ENCODE assay signal across 8 cellular contexts in the genomic region with DNA sequence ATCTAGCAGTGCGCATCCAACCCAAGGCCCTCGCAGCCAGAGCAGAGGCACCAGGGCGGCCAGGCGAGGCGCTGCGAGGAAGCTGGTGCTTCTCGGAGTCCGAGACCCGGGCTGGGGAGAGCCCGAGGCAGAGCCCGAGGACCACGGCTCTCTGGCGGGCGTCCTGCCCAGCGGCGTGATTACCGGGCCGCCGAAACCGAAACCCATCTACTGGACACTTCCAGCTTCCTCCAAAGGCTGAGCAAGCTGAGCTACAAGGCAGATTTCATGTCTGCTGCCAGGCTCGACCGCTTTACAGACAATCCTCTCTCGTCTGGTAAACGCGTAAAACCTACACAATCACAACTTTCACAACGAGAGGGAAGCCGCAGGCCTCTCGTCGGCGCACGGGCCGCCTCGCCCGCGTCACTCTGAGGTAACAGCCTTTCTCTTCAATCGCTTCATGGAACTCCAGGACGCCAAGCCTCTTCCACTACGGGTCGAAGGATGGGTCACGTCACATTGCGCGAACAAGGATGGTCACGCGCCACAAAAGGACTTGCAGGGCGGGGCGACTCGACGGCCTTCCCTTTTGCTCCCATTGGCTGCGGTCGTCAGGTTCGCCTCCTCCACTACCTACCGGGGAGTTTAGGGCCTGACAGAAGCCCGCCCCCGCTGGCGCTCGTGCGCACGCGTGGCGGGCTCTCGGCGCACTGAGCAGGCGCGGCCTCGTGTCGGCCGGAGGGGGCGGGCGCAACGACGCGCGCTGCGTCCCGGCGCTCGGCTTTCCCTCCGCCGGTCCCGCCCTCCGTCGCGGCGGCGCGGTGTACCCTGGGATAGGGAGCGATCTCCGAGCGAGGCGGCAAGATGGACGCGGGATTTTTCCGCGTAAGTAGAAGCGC. TPM values are rescaled to one million over a fixed set of nuclear protein-coding genes. Genes with fewer than 3 reads are reported as not detected.
DNase-seq lines count a peak whose midpoint lies in the region; ATAC-seq and TF ChIP-seq lines count a peak whose summit lies in the region.

SRRM1 (plus strand) TSS at position 822 of the 881 bp plus-strand sequence; CDS start at position 847, 25 bp downstream.

- H3K27ac ChIP-seq in C4-2B: peak within 1 kb of the TSS; percentile 98

- intact Hi-C loops in dendritic cell treated with granulocyte-macrophage colony-stimulating factor and Interleukin-4, amounts not matched to agents 40 ng/mL and 50 ng/mL, for 4 days (cut with micrococcal nuclease): loop anchor here (2.0 to 5.0 kb wide), 3 partner anchors 105 to 590 kb away; partner anchors contain the start of genes CLIC4, NIPAL3 and SYF2

- H3K9me3 Mint-ChIP-seq in dendritic cell treated with granulocyte-macrophage colony-stimulating factor and Interleukin-4, amounts not matched to agents 40 ng/mL and 50 ng/mL, for 4 days: no peaks in the 10 kb centered on the region

- H3K27ac Mint-ChIP-seq in dendritic cell treated with granulocyte-macrophage colony-stimulating factor and Interleukin-4, amounts not matched to agents 40 ng/mL and 50 ng/mL, for 4 days: peak within 1 kb of the TSS; percentile 90

- peaks cover 47% of the 10 kb centered on the region for H3K4me1 Mint-ChIP-seq in dendritic cell treated with granulocyte-macrophage colony-stimulating factor and Interleukin-4, amounts not matched to agents 40 ng/mL and 50 ng/mL, for 4 days (ENCODE audit: low read depth)

- H3K4me3 Mint-ChIP-seq in dendritic cell treated with granulocyte-macrophage colony-stimulating factor and Interleukin-4, amounts not matched to agents 40 ng/mL and 50 ng/mL, for 4 days: peak within 1 kb of the TSS; percentile 82

- peak; percentile 92 for DNase-seq in NCI-H748 treated with DMSO at 0.1 percent for 48 hours (lab: John Stamatoyannopoulos, UW)
- peak; percentile 94 to 99 for DNase-seq in activated CD4-positive, alpha-beta T cell treated with anti-CD3 and anti-CD28 coated beads, Interleukin-2, amount 50 U/mL, for 24 hours (ENCODE audit: low read depth in 1 of 2, low spot score in 1 of 2)
- DNase-seq in left lobe of liver (ENCODE audit: low spot score): peak; percentile 100
- DNase-seq in stimulated activated CD4-positive, alpha-beta T cell treated with anti-CD3 and anti-CD28 coated beads, Interleukin-2, amount 100 ng/mL, for 4 hours (ENCODE audit: low read depth): peak; percentile 98

- 0 out of 2 replicates have a peak, but pooled peaks have one; percentile 9 for TF ChIP-seq CTCF in C4-2B (conservative IDR thresholded peaks at IDR 0.05)

- peaks cover 51% of the 10 kb centered on the region for H3K36me3 Mint-ChIP-seq in dendritic cell treated with granulocyte-macrophage colony-stimulating factor and Interleukin-4, amounts not matched to agents 40 ng/mL and 50 ng/mL, for 4 days (ENCODE audit: low read depth)

- H3K27me3 Mint-ChIP-seq in dendritic cell treated with granulocyte-macrophage colony-stimulating factor and Interleukin-4, amounts not matched to agents 40 ng/mL and 50 ng/mL, for 4 days: no peaks in the 10 kb centered on the region

- peak; percentile 85 for ATAC-seq in GM19351 (IDR thresholded peaks at IDR 0.05; ENCODE audit: unreplicated experiment)
- peak; percentile 92 for ATAC-seq in HG03521 (IDR thresholded peaks at IDR 0.05; ENCODE audit: unreplicated experiment)
- ATAC-seq in left lobe of liver: peak; percentile 89

RNA-seq across cellular contexts. Expression of gene SRRM1, which starts in this region (rescaled TPM):
- total RNA-seq in left lobe of liver: 43.7 TPM

Comparison
In these comparisons a context has a peak if more than half of its experiments do, and no peak if none do; other contexts are left out.
1. Peak in every context shown above with its lines: DNase-seq, ATAC-seq and H3K27ac ChIP-seq.